Comparison of ENCODE assay signal across 11 cellular contexts in genomic region chr14:93008381-93008780, GRCh38.
DNase-seq lines count a peak whose midpoint lies in the region; FAIRE-seq and TF ChIP-seq lines count a peak whose summit lies in the region.
"Had no signal": no experiment of that assay in that cellular context is flagged by ENCODE, and none has a peak within 500 bp of the region (broad histone marks: within the 10 kb centered on the region; RNA-seq: fewer than 3 reads in every experiment).

No MANE protein-coding gene starts in this region.

- DNase-seq in GM03348 (ENCODE audit: low spot score) (peak; percentile 82), WERI-Rb-1 (no peak), head of caudate nucleus (peak in 39 of 42 donors; percentile 49 to 93 (median 68)), sigmoid colon (peak; percentile 83), H4 (ENCODE audit: low spot score) (no peak), lower leg skin (ENCODE audit: low spot score in 2 of 2) (no peak), kidney (no peak)
- DNase-seq in activated CD4-positive, alpha-beta T cell treated with anti-CD3 and anti-CD28 coated beads for 1 hour, result no peak
- DNase-seq: DMS79, Karpas-422 had no signal

- intact Hi-C loops in head of caudate nucleus (cut with DNase I), result loop anchor here (10.0 kb wide), 1 partner anchor 54 kb away; no protein-coding TSS in a partner anchor
- intact Hi-C loops in sigmoid colon (cut with DNase I), result no loop called here
- intact Hi-C loops in lower leg skin (cut with DNase I; ENCODE audit: low total_unique reads), result no loop called here
- intact Hi-C loops in kidney (cut with DNase I), result no loop called here

- no peak for TF ChIP-seq EP300 in sigmoid colon (IDR thresholded peaks at IDR 0.05)

- H3K27me3 ChIP-seq in WERI-Rb-1 (ENCODE audit: insufficient read depth, low read depth, severe bottlenecking), result no peaks in the 10 kb centered on the region
- no peaks in the 10 kb centered on the region for H3K27me3 ChIP-seq in sigmoid colon

- TF ChIP-seq CTCF in WERI-Rb-1 (IDR thresholded peaks at IDR 0.05; ENCODE audit: low read depth, low read length), result no peak
- TF ChIP-seq CTCF in sigmoid colon (IDR thresholded peaks at IDR 0.05), result no peak
- no peak for TF ChIP-seq CTCF in lower leg skin (IDR thresholded peaks at IDR 0.05)
- no peak for TF ChIP-seq CTCF in kidney (IDR thresholded peaks at IDR 0.05; ENCODE audit: borderline replicate concordance, extremely low read depth, insufficient read depth)

- H3K27ac ChIP-seq in WERI-Rb-1 (peak overlapping the region; percentile 11; the same call in 1 of the 2 replicates), sigmoid colon (peak overlapping the region; percentile 72 to 78 (median 73)), kidney (ENCODE audit: low read depth in 2 of 2, low read length in 2 of 2) (no peak overlapping the region)

- H3K9me3 ChIP-seq in WERI-Rb-1 (ENCODE audit: severe bottlenecking) (no peaks in the 10 kb centered on the region), sigmoid colon (no peaks in the 10 kb centered on the region), kidney (ENCODE audit: control insufficient read depth in 1 of 2, low read length in 2 of 2) (no peaks in the 10 kb centered on the region)

- H3K4me3 ChIP-seq in WERI-Rb-1 (ENCODE audit: low read depth, low read length) (no peak overlapping the region), sigmoid colon (no peak overlapping the region), lower leg skin (ENCODE audit: low read depth, poor library complexity, severe bottlenecking) (no peak overlapping the region), kidney (ENCODE audit: low read length in 2 of 2) (no peak overlapping the region)
- H3K4me3 ChIP-seq: coronary artery had no signal

- H3K36me3 ChIP-seq in WERI-Rb-1 (no peaks in the 10 kb centered on the region), sigmoid colon (no peaks in the 10 kb centered on the region), kidney (ENCODE audit: control insufficient read depth in 1 of 2, insufficient read depth in 2 of 2, low read length in 2 of 2) (no peaks in the 10 kb centered on the region)

- WGBS in sigmoid colon, 2 donors, result 71 to 72% methylated on average over 9 of the region's 9 CpGs
- 47 to 62% methylated on average over 9 of the region's 9 CpGs for WGBS in lower leg skin, 2 donors

- FAIRE-seq in kidney (lab: Jason Lieb, UNC), result no peak

- no peak overlapping the region for H3K9ac ChIP-seq in kidney (ENCODE audit: low read length in 2 of 2)

- TF ChIP-seq POLR2A in sigmoid colon (IDR thresholded peaks at IDR 0.05) (no peak), lower leg skin (IDR thresholded peaks at IDR 0.05) (no peak)

- H3K4me1 ChIP-seq in sigmoid colon (peaks cover 4 to 76% (median 76%) of the 10 kb centered on the region in 4 donors), kidney (ENCODE audit: control insufficient read depth in 1 of 2, insufficient read depth in 1 of 2, low read depth in 1 of 2, low read length in 2 of 2) (peaks cover 8 to 25% of the 10 kb centered on the region in 2 donors)

Comparison
In these comparisons a context has a peak if more than half of its experiments do, and no peak if none do; other contexts are left out.
1. DNase-seq: peak in GM03348 (single experiment), head of caudate nucleus (39 of 42) and sigmoid colon (single experiment); none in WERI-Rb-1 (single experiment), activated CD4-positive, alpha-beta T cell treated with anti-CD3 and anti-CD28 coated beads for 1 hour (single experiment), H4 (single experiment), lower leg skin (0 of 2) and kidney (single experiment).
2. H3K27ac ChIP-seq: peak in WERI-Rb-1 (single experiment) and sigmoid colon (4 of 4); none in kidney (0 of 2).